Comparison of ENCODE assay signal across 1 cellular context in the genomic region with DNA sequence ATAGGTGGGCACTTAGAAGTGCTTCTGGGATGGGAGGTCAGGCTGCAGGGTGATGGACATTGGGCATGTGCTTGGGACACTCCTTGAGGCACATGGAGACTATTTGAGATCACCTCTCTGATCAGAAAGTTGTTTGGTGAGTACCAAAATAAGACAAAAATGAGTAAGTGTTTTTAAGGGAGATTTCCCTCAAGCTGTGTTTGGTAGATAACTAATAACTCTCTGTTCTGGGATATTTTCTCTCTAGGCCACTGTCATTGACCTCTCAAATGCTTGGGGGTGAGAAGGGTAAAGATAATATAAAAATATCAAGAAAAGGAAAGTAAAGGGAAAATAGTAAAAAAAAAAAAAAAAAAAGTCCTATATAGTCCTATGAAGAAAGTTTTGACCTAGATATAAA.
TF ChIP-seq lines count a peak whose summit lies in the region.

No MANE protein-coding gene starts in this region.

TF ChIP-seq in GM23338, 12 proteins besides CTCF, POLR2A, EP300 and RAD21:
- TF ChIP-seq, protein P1, sequence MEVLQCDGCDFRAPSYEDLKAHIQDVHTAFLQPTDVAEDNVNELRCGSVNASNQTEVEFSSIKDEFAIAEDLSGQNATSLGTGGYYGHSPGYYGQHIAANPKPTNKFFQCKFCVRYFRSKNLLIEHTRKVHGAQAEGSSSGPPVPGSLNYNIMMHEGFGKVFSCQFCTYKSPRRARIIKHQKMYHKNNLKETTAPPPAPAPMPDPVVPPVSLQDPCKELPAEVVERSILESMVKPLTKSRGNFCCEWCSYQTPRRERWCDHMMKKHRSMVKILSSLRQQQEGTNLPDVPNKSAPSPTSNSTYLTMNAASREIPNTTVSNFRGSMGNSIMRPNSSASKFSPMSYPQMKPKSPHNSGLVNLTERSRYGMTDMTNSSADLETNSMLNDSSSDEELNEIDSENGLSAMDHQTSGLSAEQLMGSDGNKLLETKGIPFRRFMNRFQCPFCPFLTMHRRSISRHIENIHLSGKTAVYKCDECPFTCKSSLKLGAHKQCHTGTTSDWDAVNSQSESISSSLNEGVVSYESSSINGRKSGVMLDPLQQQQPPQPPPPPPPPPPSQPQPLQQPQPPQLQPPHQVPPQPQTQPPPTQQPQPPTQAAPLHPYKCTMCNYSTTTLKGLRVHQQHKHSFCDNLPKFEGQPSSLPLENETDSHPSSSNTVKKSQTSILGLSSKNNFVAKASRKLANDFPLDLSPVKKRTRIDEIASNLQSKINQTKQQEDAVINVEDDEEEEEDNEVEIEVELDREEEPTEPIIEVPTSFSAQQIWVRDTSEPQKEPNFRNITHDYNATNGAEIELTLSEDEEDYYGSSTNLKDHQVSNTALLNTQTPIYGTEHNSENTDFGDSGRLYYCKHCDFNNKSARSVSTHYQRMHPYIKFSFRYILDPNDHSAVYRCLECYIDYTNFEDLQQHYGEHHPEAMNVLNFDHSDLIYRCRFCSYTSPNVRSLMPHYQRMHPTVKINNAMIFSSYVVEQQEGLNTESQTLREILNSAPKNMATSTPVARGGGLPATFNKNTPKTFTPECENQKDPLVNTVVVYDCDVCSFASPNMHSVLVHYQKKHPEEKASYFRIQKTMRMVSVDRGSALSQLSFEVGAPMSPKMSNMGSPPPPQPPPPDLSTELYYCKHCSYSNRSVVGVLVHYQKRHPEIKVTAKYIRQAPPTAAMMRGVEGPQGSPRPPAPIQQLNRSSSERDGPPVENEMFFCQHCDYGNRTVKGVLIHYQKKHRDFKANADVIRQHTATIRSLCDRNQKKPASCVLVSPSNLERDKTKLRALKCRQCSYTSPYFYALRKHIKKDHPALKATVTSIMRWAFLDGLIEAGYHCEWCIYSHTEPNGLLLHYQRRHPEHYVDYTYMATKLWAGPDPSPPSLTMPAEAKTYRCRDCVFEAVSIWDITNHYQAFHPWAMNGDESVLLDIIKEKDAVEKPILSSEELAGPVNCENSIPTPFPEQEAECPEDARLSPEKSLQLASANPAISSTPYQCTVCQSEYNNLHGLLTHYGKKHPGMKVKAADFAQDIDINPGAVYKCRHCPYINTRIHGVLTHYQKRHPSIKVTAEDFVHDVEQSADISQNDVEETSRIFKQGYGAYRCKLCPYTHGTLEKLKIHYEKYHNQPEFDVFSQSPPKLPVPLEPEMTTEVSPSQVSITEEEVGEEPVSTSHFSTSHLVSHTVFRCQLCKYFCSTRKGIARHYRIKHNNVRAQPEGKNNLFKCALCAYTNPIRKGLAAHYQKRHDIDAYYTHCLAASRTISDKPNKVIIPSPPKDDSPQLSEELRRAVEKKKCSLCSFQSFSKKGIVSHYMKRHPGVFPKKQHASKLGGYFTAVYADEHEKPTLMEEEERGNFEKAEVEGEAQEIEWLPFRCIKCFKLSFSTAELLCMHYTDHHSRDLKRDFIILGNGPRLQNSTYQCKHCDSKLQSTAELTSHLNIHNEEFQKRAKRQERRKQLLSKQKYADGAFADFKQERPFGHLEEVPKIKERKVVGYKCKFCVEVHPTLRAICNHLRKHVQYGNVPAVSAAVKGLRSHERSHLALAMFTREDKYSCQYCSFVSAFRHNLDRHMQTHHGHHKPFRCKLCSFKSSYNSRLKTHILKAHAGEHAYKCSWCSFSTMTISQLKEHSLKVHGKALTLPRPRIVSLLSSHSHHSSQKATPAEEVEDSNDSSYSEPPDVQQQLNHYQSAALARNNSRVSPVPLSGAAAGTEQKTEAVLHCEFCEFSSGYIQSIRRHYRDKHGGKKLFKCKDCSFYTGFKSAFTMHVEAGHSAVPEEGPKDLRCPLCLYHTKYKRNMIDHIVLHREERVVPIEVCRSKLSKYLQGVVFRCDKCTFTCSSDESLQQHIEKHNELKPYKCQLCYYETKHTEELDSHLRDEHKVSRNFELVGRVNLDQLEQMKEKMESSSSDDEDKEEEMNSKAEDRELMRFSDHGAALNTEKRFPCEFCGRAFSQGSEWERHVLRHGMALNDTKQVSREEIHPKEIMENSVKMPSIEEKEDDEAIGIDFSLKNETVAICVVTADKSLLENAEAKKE (CRISPR knock-in tag; IDR thresholded peaks at IDR 0.05): no peak
- TF ChIP-seq STAT1 (IDR thresholded peaks at IDR 0.05; ENCODE audit: unreplicated experiment) (no peak), JUNB (IDR thresholded peaks at IDR 0.05; ENCODE audit: unreplicated experiment) (no peak)
- TF ChIP-seq, protein P2, sequence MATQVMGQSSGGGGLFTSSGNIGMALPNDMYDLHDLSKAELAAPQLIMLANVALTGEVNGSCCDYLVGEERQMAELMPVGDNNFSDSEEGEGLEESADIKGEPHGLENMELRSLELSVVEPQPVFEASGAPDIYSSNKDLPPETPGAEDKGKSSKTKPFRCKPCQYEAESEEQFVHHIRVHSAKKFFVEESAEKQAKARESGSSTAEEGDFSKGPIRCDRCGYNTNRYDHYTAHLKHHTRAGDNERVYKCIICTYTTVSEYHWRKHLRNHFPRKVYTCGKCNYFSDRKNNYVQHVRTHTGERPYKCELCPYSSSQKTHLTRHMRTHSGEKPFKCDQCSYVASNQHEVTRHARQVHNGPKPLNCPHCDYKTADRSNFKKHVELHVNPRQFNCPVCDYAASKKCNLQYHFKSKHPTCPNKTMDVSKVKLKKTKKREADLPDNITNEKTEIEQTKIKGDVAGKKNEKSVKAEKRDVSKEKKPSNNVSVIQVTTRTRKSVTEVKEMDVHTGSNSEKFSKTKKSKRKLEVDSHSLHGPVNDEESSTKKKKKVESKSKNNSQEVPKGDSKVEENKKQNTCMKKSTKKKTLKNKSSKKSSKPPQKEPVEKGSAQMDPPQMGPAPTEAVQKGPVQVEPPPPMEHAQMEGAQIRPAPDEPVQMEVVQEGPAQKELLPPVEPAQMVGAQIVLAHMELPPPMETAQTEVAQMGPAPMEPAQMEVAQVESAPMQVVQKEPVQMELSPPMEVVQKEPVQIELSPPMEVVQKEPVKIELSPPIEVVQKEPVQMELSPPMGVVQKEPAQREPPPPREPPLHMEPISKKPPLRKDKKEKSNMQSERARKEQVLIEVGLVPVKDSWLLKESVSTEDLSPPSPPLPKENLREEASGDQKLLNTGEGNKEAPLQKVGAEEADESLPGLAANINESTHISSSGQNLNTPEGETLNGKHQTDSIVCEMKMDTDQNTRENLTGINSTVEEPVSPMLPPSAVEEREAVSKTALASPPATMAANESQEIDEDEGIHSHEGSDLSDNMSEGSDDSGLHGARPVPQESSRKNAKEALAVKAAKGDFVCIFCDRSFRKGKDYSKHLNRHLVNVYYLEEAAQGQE (IDR thresholded peaks at IDR 0.05; ENCODE audit: unreplicated experiment): no peak
